Comparison of ENCODE assay signal across 19 cellular contexts in the genomic region with DNA sequence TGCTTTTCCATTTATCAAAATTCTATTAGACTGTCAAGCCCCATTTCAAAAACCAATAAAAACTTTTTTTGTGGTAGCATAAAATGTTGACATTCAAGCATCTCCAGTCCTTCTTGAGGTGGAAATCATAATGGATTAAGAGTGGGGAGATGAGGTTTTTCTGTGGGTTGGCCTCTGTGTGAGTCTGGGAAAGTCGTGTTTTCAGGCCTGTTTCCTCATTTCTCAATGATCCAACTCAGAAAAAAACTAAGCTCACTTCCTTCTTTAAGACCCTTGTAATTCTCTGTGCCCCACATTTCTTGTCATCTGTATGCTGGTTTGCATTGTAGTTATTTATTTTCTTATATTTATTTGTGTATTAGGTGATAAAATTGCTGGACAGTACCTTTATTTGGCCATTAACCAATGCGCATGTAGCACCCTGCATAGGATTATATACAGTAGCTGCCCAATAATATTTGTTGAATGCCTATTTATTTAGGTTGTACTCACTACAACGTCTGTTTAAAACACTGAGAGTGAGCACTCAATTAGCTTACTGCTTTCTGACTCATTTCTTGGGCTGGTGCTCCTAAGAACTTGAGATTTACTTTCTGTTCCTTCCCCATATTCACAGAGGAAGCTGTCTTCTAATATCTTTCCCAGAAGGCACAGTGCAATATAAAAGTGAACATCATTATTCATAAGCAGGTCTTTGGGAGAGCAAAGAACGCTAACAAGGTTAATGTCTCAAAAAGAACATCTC.
DNase-seq lines count a peak whose midpoint lies in the region; ATAC-seq and TF ChIP-seq lines count a peak whose summit lies in the region.
"Had no signal": no experiment of that assay in that cellular context is flagged by ENCODE, and none has a peak within 500 bp of the region (broad histone marks: within the 10 kb centered on the region; RNA-seq: fewer than 3 reads in every experiment).

No MANE protein-coding gene starts in this region.

- peaks cover 45% of the 10 kb centered on the region for H4K20me1 ChIP-seq in DOHH2 (ENCODE audit: control insufficient read depth, insufficient read depth, low read depth, low read length)
- H4K20me1 ChIP-seq in Karpas-422 (ENCODE audit: insufficient read depth, low read depth, low read length), result no peaks in the 10 kb centered on the region; the same call in 1 of the 2 replicates

- CTCF ChIA-PET in activated CD8-positive, alpha-beta T cell treated with anti-CD3 and anti-CD28 coated beads for 36 hours (lab: Charles Lee), result no interaction called here

- peak overlapping the region; percentile 16 for H3K27ac ChIP-seq in DOHH2 (ENCODE audit: low read depth, low read length)
- peak overlapping the region; percentile 22; the same call in 1 of the 2 replicates for H3K27ac ChIP-seq in Karpas-422 (ENCODE audit: low read length)
- no peak overlapping the region for H3K27ac ChIP-seq in Peyer's patch
- H3K27ac ChIP-seq: testis, vagina had no signal

- H3K4me1 ChIP-seq in DOHH2 (ENCODE audit: control insufficient read depth, low read length), result peaks cover 76% of the 10 kb centered on the region
- H3K4me1 ChIP-seq in Karpas-422 (ENCODE audit: low read length), result peaks cover 58% of the 10 kb centered on the region
- no peaks in the 10 kb centered on the region for H3K4me1 ChIP-seq in Peyer's patch
- H3K4me1 ChIP-seq: testis, vagina had no signal

- H3K27me3 ChIP-seq in DOHH2 (ENCODE audit: control insufficient read depth, low read length) (no peaks in the 10 kb centered on the region), Karpas-422 (ENCODE audit: low read length) (no peaks in the 10 kb centered on the region), Peyer's patch (no peaks in the 10 kb centered on the region)
- H3K27me3 ChIP-seq: testis, vagina had no signal

- H3K4me3 ChIP-seq in DOHH2 (ENCODE audit: low read length) (no peak overlapping the region), Karpas-422 (ENCODE audit: low read length) (no peak overlapping the region), Peyer's patch (no peak overlapping the region)
- H3K4me3 ChIP-seq: testis, vagina had no signal

- H3K4me3 Mint-ChIP-seq in stimulated activated memory B cell treated with anti-CD40 and anti-IgM and Interleukin-4, amounts not matched to agents 10 μg/mL and 1 μg/mL and 100 μg/mL, for 72 hours, result peak overlapping the region; percentile 18
- no peak overlapping the region for H3K4me3 Mint-ChIP-seq in HFFc6
- no peak overlapping the region for H3K4me3 Mint-ChIP-seq in activated CD8-positive, alpha-beta T cell treated with anti-CD3 and anti-CD28 coated beads for 36 hours
- H3K4me3 Mint-ChIP-seq: activated T-cell treated with anti-CD3 and anti-CD28 coated beads, Interleukin-2, amount 50 U/mL, for 24 hours; endodermal cell had no signal

- no peaks in the 10 kb centered on the region for H3K27me3 Mint-ChIP-seq in stimulated activated memory B cell treated with anti-CD40 and anti-IgM and Interleukin-4, amounts not matched to agents 10 μg/mL and 1 μg/mL and 100 μg/mL, for 72 hours
- H3K27me3 Mint-ChIP-seq in HFFc6 (ENCODE audit: insufficient read depth), result peaks cover 8% of the 10 kb centered on the region
- no peaks in the 10 kb centered on the region for H3K27me3 Mint-ChIP-seq in activated CD8-positive, alpha-beta T cell treated with anti-CD3 and anti-CD28 coated beads for 36 hours
- H3K27me3 Mint-ChIP-seq: activated T-cell treated with anti-CD3 and anti-CD28 coated beads, Interleukin-2, amount 50 U/mL, for 24 hours; progenitor cell of endocrine pancreas had no signal

- no peaks in the 10 kb centered on the region for H3K9me3 Mint-ChIP-seq in stimulated activated memory B cell treated with anti-CD40 and anti-IgM and Interleukin-4, amounts not matched to agents 10 μg/mL and 1 μg/mL and 100 μg/mL, for 72 hours
- H3K9me3 Mint-ChIP-seq in HFFc6, result no peaks in the 10 kb centered on the region
- H3K9me3 Mint-ChIP-seq in activated CD8-positive, alpha-beta T cell treated with anti-CD3 and anti-CD28 coated beads for 36 hours, result no peaks in the 10 kb centered on the region
- H3K9me3 Mint-ChIP-seq: activated T-cell treated with anti-CD3 and anti-CD28 coated beads, Interleukin-2, amount 50 U/mL, for 24 hours; endodermal cell had no signal

- no peak overlapping the region for H2AFZ ChIP-seq in Karpas-422 (ENCODE audit: low read length)

- intact Hi-C loops in activated CD8-positive, alpha-beta T cell treated with anti-CD3 and anti-CD28 coated beads for 36 hours (cut with micrococcal nuclease), result no loop called here

- DNase-seq in Karpas-422 (peak; percentile 51), HFFc6 (no peak), Peyer's patch (no peak)
- DNase-seq in activated CD8-positive, alpha-beta T cell treated with anti-CD3 and anti-CD28 coated beads for 36 hours, result no peak
- DNase-seq: activated CD8-positive, alpha-beta memory T cell treated with anti-CD3 and anti-CD28 coated beads for 24 hours; activated naive CD4-positive, alpha-beta T cell treated with Interleukin-2 at 50 U/mL for 16 hours; activated T-cell treated with anti-CD3 and anti-CD28 coated beads, Interleukin-2, amount 50 U/mL, for 24 hours; COR-L47; DND-41; endodermal cell; H7; NCI-H1694 treated with DMSO at 0.1 percent for 48 hours; Right ventricle myocardium superior; testis had no signal

- no peak for TF ChIP-seq POLR2A in Peyer's patch (IDR thresholded peaks at IDR 0.05)

- TF ChIP-seq CTCF in DOHH2 (IDR thresholded peaks at IDR 0.05; ENCODE audit: low read depth, low read length, poor library complexity, severe bottlenecking), result no peak
- no peak for TF ChIP-seq CTCF in HFFc6 (IDR thresholded peaks at IDR 0.05)
- TF ChIP-seq CTCF in Peyer's patch (IDR thresholded peaks at IDR 0.05), result no peak
- TF ChIP-seq CTCF in activated CD8-positive, alpha-beta T cell treated with anti-CD3 and anti-CD28 coated beads for 36 hours (IDR thresholded peaks at IDR 0.05), result no peak

- peaks cover 93% of the 10 kb centered on the region for H3F3A ChIP-seq in DOHH2 (ENCODE audit: control insufficient read depth, insufficient read depth)

- H3K9me2 ChIP-seq in DOHH2 (replicated peaks; ENCODE audit: control insufficient read depth, low read length), result no peaks in the 10 kb centered on the region
- no peaks in the 10 kb centered on the region for H3K9me2 ChIP-seq in Karpas-422 (replicated peaks; ENCODE audit: insufficient read depth, low read length)

- peaks cover 71% of the 10 kb centered on the region for H3K36me3 Mint-ChIP-seq in stimulated activated memory B cell treated with anti-CD40 and anti-IgM and Interleukin-4, amounts not matched to agents 10 μg/mL and 1 μg/mL and 100 μg/mL, for 72 hours
- no peaks in the 10 kb centered on the region for H3K36me3 Mint-ChIP-seq in HFFc6 (ENCODE audit: low read depth)
- peaks cover 42% of the 10 kb centered on the region for H3K36me3 Mint-ChIP-seq in activated CD8-positive, alpha-beta T cell treated with anti-CD3 and anti-CD28 coated beads for 36 hours (ENCODE audit: low read depth)

- H3K4me2 ChIP-seq in DOHH2 (ENCODE audit: low read length) (peak overlapping the region; percentile 12; the same call in 1 of the 2 replicates), Karpas-422 (ENCODE audit: low read depth, low read length, poor library complexity, severe bottlenecking) (no peak overlapping the region)

- H3K36me3 ChIP-seq in DOHH2 (ENCODE audit: control insufficient read depth, low read length), result peaks cover 96% of the 10 kb centered on the region
- H3K36me3 ChIP-seq in Karpas-422 (ENCODE audit: insufficient read depth, low read length), result peaks cover 84% of the 10 kb centered on the region
- H3K36me3 ChIP-seq in Peyer's patch, result peaks cover 0 to 2% (median 0%) of the 10 kb centered on the region in 3 donors
- H3K36me3 ChIP-seq: vagina had no signal

- H3K27ac Mint-ChIP-seq in stimulated activated memory B cell treated with anti-CD40 and anti-IgM and Interleukin-4, amounts not matched to agents 10 μg/mL and 1 μg/mL and 100 μg/mL, for 72 hours, result peak overlapping the region; percentile 76
- H3K27ac Mint-ChIP-seq in HFFc6, result no peak overlapping the region
- H3K27ac Mint-ChIP-seq in activated CD8-positive, alpha-beta T cell treated with anti-CD3 and anti-CD28 coated beads for 36 hours, result no peak overlapping the region
- H3K27ac Mint-ChIP-seq: endodermal cell, progenitor cell of endocrine pancreas had no signal

- peak; percentile 43 for ATAC-seq in esophagus mucosa
- no peak for ATAC-seq in stimulated activated memory B cell treated with anti-CD40 and anti-IgM and Interleukin-4, amounts not matched to agents 10 μg/mL and 1 μg/mL and 100 μg/mL, for 72 hours
- ATAC-seq in activated CD8-positive, alpha-beta T cell treated with anti-CD3 and anti-CD28 coated beads for 36 hours, result no peak

- POLR2A ChIA-PET in activated CD8-positive, alpha-beta T cell treated with anti-CD3 and anti-CD28 coated beads for 36 hours (lab: Charles Lee), result interaction anchor here (0.6 to 2.0 kb wide), 2 partner anchors 15 to 21 kb away, joined by 3 to 6 read pairs; a partner anchor contains a TSS

- no peaks in the 10 kb centered on the region for H3K9me3 ChIP-seq in DOHH2 (ENCODE audit: control insufficient read depth, insufficient read depth, low read length)
- H3K9me3 ChIP-seq in Karpas-422 (ENCODE audit: low read length), result no peaks in the 10 kb centered on the region
- no peaks in the 10 kb centered on the region for H3K9me3 ChIP-seq in Peyer's patch
- H3K9me3 ChIP-seq: testis, vagina had no signal

- H3K4me1 Mint-ChIP-seq in stimulated activated memory B cell treated with anti-CD40 and anti-IgM and Interleukin-4, amounts not matched to agents 10 μg/mL and 1 μg/mL and 100 μg/mL, for 72 hours, result peaks cover 83% of the 10 kb centered on the region
- H3K4me1 Mint-ChIP-seq in HFFc6 (ENCODE audit: low read depth), result 0 out of 2 replicates have a peak, but pooled peaks cover 5% of the 10 kb centered on the region
- H3K4me1 Mint-ChIP-seq in activated CD8-positive, alpha-beta T cell treated with anti-CD3 and anti-CD28 coated beads for 36 hours (ENCODE audit: low read depth), result peaks cover 39% of the 10 kb centered on the region
- H3K4me1 Mint-ChIP-seq: endodermal cell had no signal

- H3K9ac ChIP-seq in Karpas-422 (ENCODE audit: low read length), result no peak overlapping the region

- H3K79me2 ChIP-seq in DOHH2 (ENCODE audit: control insufficient read depth, low read length), result peaks cover 96% of the 10 kb centered on the region
- peaks cover 90% of the 10 kb centered on the region for H3K79me2 ChIP-seq in Karpas-422 (ENCODE audit: low read length)

Comparison
In these comparisons a context has a peak if more than half of its experiments do, and no peak if none do; other contexts are left out.
1. H3K27ac ChIP-seq: peak in DOHH2 (single experiment) and Karpas-422 (single experiment); none in Peyer's patch (0 of 4).